ENCODE assay signal across 1 cellular context in genomic region chr2:162317910-162318279, GRCh38.
TF ChIP-seq lines count a peak whose summit lies in the region.

No MANE protein-coding gene starts in this region.

TF ChIP-seq in HepG2, 621 proteins besides CTCF, POLR2A, EP300 and RAD21:
- peak; percentile 51; the same call in 1 of the 2 replicates for TF ChIP-seq ZNF605 (CRISPR knock-in tag; IDR thresholded peaks at IDR 0.05)
- TF ChIP-seq FOXP4 (CRISPR knock-in tag; IDR thresholded peaks at IDR 0.05), result no peak
- no peak for TF ChIP-seq ZFP1 (CRISPR knock-in tag; IDR thresholded peaks at IDR 0.05)
- peak; percentile 21 for TF ChIP-seq BORCS8-MEF2B (CRISPR knock-in tag; IDR thresholded peaks at IDR 0.05)
- no peak for TF ChIP-seq RFXAP (CRISPR knock-in tag; IDR thresholded peaks at IDR 0.05; ENCODE audit: borderline replicate concordance)
- TF ChIP-seq ARNTL (CRISPR knock-in tag; IDR thresholded peaks at IDR 0.05), result 0 out of 2 replicates have a peak, but pooled peaks have one; percentile 15
- peak; percentile 11; the same call in 1 of the 2 replicates for TF ChIP-seq NR0B2 (CRISPR knock-in tag; IDR thresholded peaks at IDR 0.05)
- no peak for TF ChIP-seq PRDM10 (CRISPR knock-in tag; IDR thresholded peaks at IDR 0.05; ENCODE audit: low read depth)
- peak; percentile 2; the same call in 1 of the 2 replicates for TF ChIP-seq THAP11 (CRISPR knock-in tag; IDR thresholded peaks at IDR 0.05)
- peak; percentile 61; the same call in 1 of the 2 replicates for TF ChIP-seq ZNF451 (CRISPR knock-in tag; IDR thresholded peaks at IDR 0.05)
- no peak for TF ChIP-seq MED8 (CRISPR knock-in tag; IDR thresholded peaks at IDR 0.05; ENCODE audit: insufficient replicate concordance)
- no peak for TF ChIP-seq NR2F6 (IDR thresholded peaks at IDR 0.05)
- TF ChIP-seq NR2F6 (CRISPR knock-in tag; IDR thresholded peaks at IDR 0.05), result 0 out of 2 replicates have a peak, but pooled peaks have one; percentile 19
- TF ChIP-seq ZSCAN25 (CRISPR knock-in tag; IDR thresholded peaks at IDR 0.05), result peak; percentile 55; the same call in 1 of the 2 replicates
- TF ChIP-seq HNF1B (CRISPR knock-in tag; IDR thresholded peaks at IDR 0.05), result 0 out of 2 replicates have a peak, but pooled peaks have one; percentile 31
- no peak for TF ChIP-seq ATAD3A (CRISPR knock-in tag; IDR thresholded peaks at IDR 0.05)
- TF ChIP-seq ZNF687 (CRISPR knock-in tag; IDR thresholded peaks at IDR 0.05), result no peak
- TF ChIP-seq TEAD3 (CRISPR knock-in tag; optimal IDR thresholded peaks at IDR 0.05; ENCODE audit: borderline replicate concordance), result peak; percentile 26
- TF ChIP-seq ZNF782 (CRISPR knock-in tag; IDR thresholded peaks at IDR 0.05; ENCODE audit: borderline replicate concordance), result 0 out of 2 replicates have a peak, but pooled peaks have one; percentile 35
- no peak for TF ChIP-seq NONO (IDR thresholded peaks at IDR 0.05)
- TF ChIP-seq NONO (CRISPR knock-in tag; conservative IDR thresholded peaks at IDR 0.05), result 0 out of 2 replicates have a peak, but pooled peaks have one; percentile 15
- peak; percentile 38; the same call in 1 of the 2 replicates for TF ChIP-seq ZNF430 (CRISPR knock-in tag; IDR thresholded peaks at IDR 0.05)
- 0 out of 2 replicates have a peak, but pooled peaks have one; percentile 20 for TF ChIP-seq ZXDC (CRISPR knock-in tag; IDR thresholded peaks at IDR 0.05)
- 0 out of 2 replicates have a peak, but pooled peaks have one; percentile 49 for TF ChIP-seq NCOA1 (CRISPR knock-in tag; IDR thresholded peaks at IDR 0.05)
- 0 out of 2 replicates have a peak, but pooled peaks have one; percentile 47 for TF ChIP-seq ZNF329 (CRISPR knock-in tag; IDR thresholded peaks at IDR 0.05; ENCODE audit: low read depth)
- TF ChIP-seq SNAPC2 (CRISPR knock-in tag; IDR thresholded peaks at IDR 0.05), result 0 out of 2 replicates have a peak, but pooled peaks have one; percentile 18
- TF ChIP-seq ZSCAN9 (CRISPR knock-in tag; IDR thresholded peaks at IDR 0.05; ENCODE audit: borderline replicate concordance), result no peak
- TF ChIP-seq YEATS4 (CRISPR knock-in tag; IDR thresholded peaks at IDR 0.05; ENCODE audit: borderline replicate concordance), result 0 out of 2 replicates have a peak, but pooled peaks have one; percentile 31
- TF ChIP-seq ZNF598 (CRISPR knock-in tag; IDR thresholded peaks at IDR 0.05; ENCODE audit: borderline replicate concordance), result peak; percentile 59; the same call in 1 of the 2 replicates
- TF ChIP-seq ZNF354B (CRISPR knock-in tag; IDR thresholded peaks at IDR 0.05), result no peak
- TF ChIP-seq ZBTB39 (CRISPR knock-in tag; IDR thresholded peaks at IDR 0.05), result 0 out of 2 replicates have a peak, but pooled peaks have one; percentile 45
- no peak for TF ChIP-seq ZNF263 (CRISPR knock-in tag; IDR thresholded peaks at IDR 0.05)
- no peak for TF ChIP-seq ZNF138 (CRISPR knock-in tag; IDR thresholded peaks at IDR 0.05; ENCODE audit: low read depth)
